Comparison of ENCODE assay signal across 8 cellular contexts in genomic region chr7:100177040-100178001, GRCh38. TPM values are rescaled to one million over a fixed set of nuclear protein-coding genes. Genes with fewer than 3 reads are reported as not detected.
A peak's percentile ranks its signal among the peaks of the same experiment; 100 is the strongest.
DNase-seq lines count a peak whose midpoint lies in the region; ATAC-seq lines count a peak whose summit lies in the region.

A gene with protein sequence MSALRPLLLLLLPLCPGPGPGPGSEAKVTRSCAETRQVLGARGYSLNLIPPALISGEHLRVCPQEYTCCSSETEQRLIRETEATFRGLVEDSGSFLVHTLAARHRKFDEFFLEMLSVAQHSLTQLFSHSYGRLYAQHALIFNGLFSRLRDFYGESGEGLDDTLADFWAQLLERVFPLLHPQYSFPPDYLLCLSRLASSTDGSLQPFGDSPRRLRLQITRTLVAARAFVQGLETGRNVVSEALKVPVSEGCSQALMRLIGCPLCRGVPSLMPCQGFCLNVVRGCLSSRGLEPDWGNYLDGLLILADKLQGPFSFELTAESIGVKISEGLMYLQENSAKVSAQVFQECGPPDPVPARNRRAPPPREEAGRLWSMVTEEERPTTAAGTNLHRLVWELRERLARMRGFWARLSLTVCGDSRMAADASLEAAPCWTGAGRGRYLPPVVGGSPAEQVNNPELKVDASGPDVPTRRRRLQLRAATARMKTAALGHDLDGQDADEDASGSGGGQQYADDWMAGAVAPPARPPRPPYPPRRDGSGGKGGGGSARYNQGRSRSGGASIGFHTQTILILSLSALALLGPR (minus strand): TSS chr7:100177381. CDS start chr7:100177199, 182 bp downstream.
STAG3 (plus strand) TSS chr7:100177918; CDS start chr7:100180557, 2,639 bp downstream.

- no peaks in the 10 kb centered on the region for H3K27me3 ChIP-seq in CD4-positive, alpha-beta memory T cell (ENCODE audit: insufficient read depth, low read length)

- no peaks in the 10 kb centered on the region for H3K9me3 ChIP-seq in CD4-positive, alpha-beta memory T cell (ENCODE audit: control insufficient read depth in 1 of 2, low read length in 2 of 2)

- ATAC-seq in GM19455 (IDR thresholded peaks at IDR 0.05; ENCODE audit: unreplicated experiment): peak; percentile 89

- no peaks in the 10 kb centered on the region for H3K36me3 Mint-ChIP-seq in CD4-positive, alpha-beta memory T cell
- peaks cover 14% of the 10 kb centered on the region for H3K36me3 Mint-ChIP-seq in activated CD4-positive, alpha-beta memory T cell treated with anti-CD3 and anti-CD28 coated beads, Interleukin-2, amount 10 ng/mL, durations not matched to agents 7 days and 5 days (ENCODE audit: low read depth)

- CTCF ChIA-PET in CD4-positive, alpha-beta memory T cell (lab: Charles Lee; ENCODE audit: partially characterized antibody): interaction anchor here (0.6 to 2.6 kb wide), 7 partner anchors 9 to 386 kb away, joined by 3 to 9 read pairs (median 4); partner anchors contain the start of gene GAL3ST4
- CTCF ChIA-PET in activated CD4-positive, alpha-beta memory T cell treated with anti-CD3 and anti-CD28 coated beads, Interleukin-2, amount 10 ng/mL, durations not matched to agents 7 days and 5 days (lab: Charles Lee): interaction anchor here (0.6 to 2.5 kb wide), 13 partner anchors 10 to 271 kb away, joined by 3 to 14 read pairs (median 3); partner anchors contain the start of genes LAMTOR4, PVRIG and TRAPPC14

- peaks cover 22 to 50% (median 34%) of the 10 kb centered on the region in 4 donors for H3K4me1 Mint-ChIP-seq in CD4-positive, alpha-beta memory T cell
- H3K4me1 Mint-ChIP-seq in activated CD4-positive, alpha-beta memory T cell treated with anti-CD3 and anti-CD28 coated beads, Interleukin-2, amount 10 ng/mL, durations not matched to agents 7 days and 5 days: peaks cover 39% of the 10 kb centered on the region

- no peaks in the 10 kb centered on the region for H3K36me3 ChIP-seq in CD4-positive, alpha-beta memory T cell (ENCODE audit: insufficient read depth, low read length)

- POLR2A ChIA-PET in CD4-positive, alpha-beta memory T cell (lab: Charles Lee; ENCODE audit: partially characterized antibody): interaction anchor here (0.5 to 4.8 kb wide), 16 partner anchors 10 to 258 kb away, joined by 3 to 35 read pairs (median 3); partner anchors contain the start of genes AP4M1, GAL3ST4, LAMTOR4 and TRAPPC14
- POLR2A ChIA-PET in activated CD4-positive, alpha-beta memory T cell treated with anti-CD3 and anti-CD28 coated beads, Interleukin-2, amount 10 ng/mL, durations not matched to agents 7 days and 5 days (lab: Charles Lee): interaction anchor here (0.7 to 4.6 kb wide), 8 partner anchors 10 to 252 kb away, joined by 3 to 30 read pairs (median 4); partner anchors contain the start of genes GAL3ST4, LAMTOR4, MEPCE and TRAPPC14

- H3K27ac Mint-ChIP-seq in CD4-positive, alpha-beta memory T cell: peak within 1 kb of the TSS; percentile 62 to 91 (median 76)
- peak within 1 kb of the TSS; percentile 21 for H3K27ac Mint-ChIP-seq in activated CD4-positive, alpha-beta memory T cell treated with anti-CD3 and anti-CD28 coated beads, Interleukin-2, amount 10 ng/mL, durations not matched to agents 7 days and 5 days

- H3K9me3 Mint-ChIP-seq in CD4-positive, alpha-beta memory T cell: peaks cover 0 to 2% (median 0%) of the 10 kb centered on the region in 8 donors
- H3K9me3 Mint-ChIP-seq in activated CD4-positive, alpha-beta memory T cell treated with anti-CD3 and anti-CD28 coated beads, Interleukin-2, amount 10 ng/mL, durations not matched to agents 7 days and 5 days: peaks cover 4% of the 10 kb centered on the region

- H3K4me3 Mint-ChIP-seq in CD4-positive, alpha-beta memory T cell: peak within 1 kb of the TSS; percentile 66 to 83 (median 80)
- H3K4me3 Mint-ChIP-seq in activated CD4-positive, alpha-beta memory T cell treated with anti-CD3 and anti-CD28 coated beads, Interleukin-2, amount 10 ng/mL, durations not matched to agents 7 days and 5 days: peak within 1 kb of the TSS; percentile 67

- peaks cover 30% of the 10 kb centered on the region for H3K4me1 ChIP-seq in CD4-positive, alpha-beta memory T cell (ENCODE audit: insufficient read depth, low read length)

- no peaks in the 10 kb centered on the region for H3K27me3 Mint-ChIP-seq in CD4-positive, alpha-beta memory T cell
- peaks cover 23% of the 10 kb centered on the region for H3K27me3 Mint-ChIP-seq in activated CD4-positive, alpha-beta memory T cell treated with anti-CD3 and anti-CD28 coated beads, Interleukin-2, amount 10 ng/mL, durations not matched to agents 7 days and 5 days

- H3K4me3 ChIP-seq in CD4-positive, alpha-beta memory T cell (ENCODE audit: low read length in 2 of 2): peak within 1 kb of the TSS; percentile 36 to 41

- DNase-seq in CD4-positive, alpha-beta memory T cell: peak; percentile 96 to 97 (median 97)
- DNase-seq in HK-2 (ENCODE audit: unreplicated experiment): peak; percentile 100
- peak; percentile 99 for DNase-seq in NCI-H82 (lab: John Stamatoyannopoulos, UW)
- DNase-seq in activated CD4-positive, alpha-beta memory T cell treated with anti-CD3 and anti-CD28 coated beads, Interleukin-2, amount 10 ng/mL, durations not matched to agents 7 days and 5 days: peak; percentile 98
- DNase-seq in effector CD8-positive, alpha-beta T cell (lab: John Stamatoyannopoulos, UW): peak; percentile 97
- peak; percentile 94 for DNase-seq in medulla oblongata (ENCODE audit: extremely low spot score)
- peak; percentile 96 to 98 (median 97) for DNase-seq in stimulated activated CD4-positive, alpha-beta T cell treated with anti-CD3 and anti-CD28 coated beads, TNF-alpha, amount 100 ng/mL, for 4 hours (ENCODE audit: low read depth in 3 of 3)

- peak within 1 kb of the TSS; percentile 35 for H3K27ac ChIP-seq in CD4-positive, alpha-beta memory T cell (ENCODE audit: low read depth, low read length)

- intact Hi-C loops in CD4-positive, alpha-beta memory T cell (cut with micrococcal nuclease): loop anchor here (1.0 to 5.0 kb wide), 4 partner anchors 9 to 35 kb away; partner anchors contain the start of genes GAL3ST4, LAMTOR4 and TRAPPC14

RNA-seq across cellular contexts. Expression of the first gene that starts in this region (rescaled TPM):
- 10 to 100 TPM; 11.8 to 12.5 TPM for total RNA-seq in CD4-positive, alpha-beta memory T cell
- under 1 TPM in 1 of 2 donors, not detected in 1; 0.73 TPM for polyA plus RNA-seq in CD4-positive, alpha-beta memory T cell
- 1 to 10 TPM; 3.8 to 4.8 TPM for total RNA-seq in activated CD4-positive, alpha-beta memory T cell treated with anti-CD3 and anti-CD28 coated beads, Interleukin-2, amount 10 ng/mL, durations not matched to agents 7 days and 5 days

RNA-seq across cellular contexts. Expression of gene STAG3, which starts in this region (rescaled TPM):
- total RNA-seq in CD4-positive, alpha-beta memory T cell: 1 to 10 TPM; 6.5 to 7.7 TPM
- 1 to 10 TPM; 1.6 to 3.7 TPM for polyA plus RNA-seq in CD4-positive, alpha-beta memory T cell
- total RNA-seq in activated CD4-positive, alpha-beta memory T cell treated with anti-CD3 and anti-CD28 coated beads, Interleukin-2, amount 10 ng/mL, durations not matched to agents 7 days and 5 days: 10 to 100 TPM; 12.9 to 13.1 TPM

Comparison
In these comparisons a context has a peak if more than half of its experiments do, and no peak if none do; other contexts are left out.
1. Peak in every context shown above with its lines: DNase-seq, ATAC-seq, H3K4me3 ChIP-seq and H3K27ac ChIP-seq.